Comparison of ENCODE assay signal across 7 cellular contexts in the genomic region with DNA sequence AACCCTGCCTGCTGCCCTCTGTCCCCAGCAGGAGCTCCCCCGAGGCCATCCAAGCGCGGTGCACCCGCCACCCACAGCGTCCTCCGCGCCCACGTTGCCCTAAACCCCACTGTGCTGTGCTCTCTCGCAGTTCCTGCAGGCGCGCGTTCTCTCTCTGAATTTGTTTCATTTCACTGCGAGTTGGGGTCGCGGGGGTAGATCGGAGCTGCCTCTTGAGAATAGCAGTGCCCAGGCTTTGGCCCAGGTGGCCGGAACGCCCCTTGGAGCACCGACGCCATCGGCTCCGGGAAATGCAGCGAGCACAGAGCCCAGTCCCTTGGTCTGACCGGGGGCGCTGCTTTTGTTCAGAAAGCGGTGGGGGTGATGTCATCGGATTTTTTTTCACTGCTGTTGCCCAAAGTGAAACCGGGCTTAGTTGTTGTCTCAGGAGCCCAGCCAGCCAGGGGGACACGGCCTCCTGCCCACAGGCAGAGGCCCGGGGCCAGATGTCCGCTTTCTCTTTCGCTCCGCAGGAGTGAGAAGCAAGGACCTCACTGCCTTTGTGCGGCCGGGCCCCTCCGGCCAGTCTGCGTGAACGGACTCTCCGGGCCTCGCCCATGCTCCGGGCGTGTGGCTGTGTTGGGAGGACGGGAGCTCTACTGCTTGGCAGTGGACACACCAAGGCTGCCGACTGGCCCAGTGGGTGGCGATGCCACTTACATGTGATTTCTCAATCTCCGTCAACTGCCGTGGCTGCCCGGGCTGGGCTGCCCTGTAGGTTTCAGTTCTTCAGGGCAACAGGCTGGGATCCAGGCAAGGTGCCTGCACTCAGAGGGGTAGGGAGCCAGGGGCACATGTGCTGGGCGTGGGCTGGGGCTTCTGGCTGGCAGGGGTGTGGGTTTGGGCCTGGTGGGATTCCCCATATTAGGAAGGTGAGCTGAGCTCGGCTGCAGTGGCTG. TPM values are rescaled to one million over a fixed set of nuclear protein-coding genes. Genes with fewer than 3 reads are reported as not detected.
DNase-seq lines count a peak whose midpoint lies in the region; ATAC-seq and TF ChIP-seq lines count a peak whose summit lies in the region.

No MANE protein-coding gene starts in this region.

- intact Hi-C loops in cardiac septum (cut with DNase I) (loop anchor here (2.0 kb wide), 1 partner anchor 14 kb away; no protein-coding TSS in a partner anchor), posterior vena cava (cut with DNase I) (loop anchor here (2.0 to 5.0 kb wide), 2 partner anchors 20 to 43 kb away; partner anchors contain the start of gene FOXK1 (in 1 of the 2))

- peak; percentile 74 for DNase-seq in amniotic stem cell (lab: John Stamatoyannopoulos, UW)
- peak; percentile 89 for DNase-seq in cardiac septum (ENCODE audit: low spot score)
- DNase-seq in posterior vena cava (ENCODE audit: low spot score), result peak; percentile 95

- ATAC-seq in GM18858 (IDR thresholded peaks at IDR 0.05; ENCODE audit: unreplicated experiment), result peak; percentile 50
- ATAC-seq in HG03060 (IDR thresholded peaks at IDR 0.05; ENCODE audit: low read depth, unreplicated experiment), result peak; percentile 70
- no peak for ATAC-seq in GM18861 (IDR thresholded peaks at IDR 0.05; ENCODE audit: unreplicated experiment)

TF ChIP-seq in PFSK-1, 5 proteins besides CTCF, POLR2A, EP300 and RAD21:
- peak; percentile 74 for TF ChIP-seq FOXP2 (optimal IDR thresholded peaks at IDR 0.05; ENCODE audit: borderline replicate concordance, extremely low read depth, extremely low read length, insufficient read depth)
- no peak for TF ChIP-seq POLR2AphosphoS5 (IDR thresholded peaks at IDR 0.05; ENCODE audit: low read depth, low read length)

RNA-seq across cellular contexts. Expression of gene FOXK1, which starts 43.2 kb away (rescaled TPM):
- 21.3 TPM for polyA plus RNA-seq in PFSK-1 (2012; ENCODE audit: insufficient read length, low read depth)
- total RNA-seq in cardiac septum, result 29.7 TPM
- total RNA-seq in posterior vena cava, result 10 to 100 TPM; 30.5 to 32.3 TPM

RNA-seq across cellular contexts. Expression of gene AP5Z1, which starts 50.1 kb away (rescaled TPM):
- polyA plus RNA-seq in PFSK-1 (2012; ENCODE audit: insufficient read length, low read depth), result 135 TPM
- total RNA-seq in cardiac septum (15.9 TPM), posterior vena cava (10 to 100 TPM; 27.8 to 29.0 TPM)
